In the genomic region with DNA sequence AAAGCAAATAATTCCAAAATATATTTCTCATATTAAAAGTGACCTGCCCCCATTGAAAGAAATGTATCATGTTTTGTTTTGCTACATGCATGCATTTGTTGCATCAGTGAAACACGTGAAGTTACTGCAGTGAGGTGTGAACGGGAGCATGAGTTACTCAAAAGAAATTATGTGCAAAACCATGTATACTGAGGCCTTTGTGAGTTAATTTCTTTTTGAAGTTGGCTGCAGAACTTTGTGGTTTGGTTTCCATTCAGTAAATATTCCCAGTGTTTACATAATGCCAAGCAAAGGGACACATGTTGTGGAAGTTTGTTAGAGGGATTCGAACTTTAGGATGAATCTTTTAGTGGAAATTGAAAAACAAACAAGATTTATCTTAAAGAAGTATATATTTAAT, we compare ENCODE assay signal across 29 cellular contexts.
"Had no signal": no experiment of that assay in that cellular context is flagged by ENCODE, and none has a peak within 500 bp of the region (broad histone marks: within the 10 kb centered on the region; RNA-seq: fewer than 3 reads in every experiment).

No MANE protein-coding gene starts in this region.

- H3K27ac ChIP-seq: brain microvascular endothelial cell, cardiac muscle cell, KMS-11 had no signal

- H3K27me3 ChIP-seq: brain microvascular endothelial cell, cardiac muscle cell, SJSA1 had no signal

- H3K4me1 Mint-ChIP-seq: activated naive CD8-positive, alpha-beta T cell treated with anti-CD3 and anti-CD28 coated beads, Interleukin-2, amount 50 U/mL, for 24 hours; T-helper 17 cell had no signal

- H3K36me3 ChIP-seq: brain microvascular endothelial cell, cardiac muscle cell, SJSA1 had no signal

- ATAC-seq: activated naive CD4-positive, alpha-beta T cell treated with anti-CD3 and anti-CD28 coated beads, Interleukin-2, amount 50 U/mL, for 72 hours; activated naive CD8-positive, alpha-beta T cell treated with anti-CD3 and anti-CD28 coated beads, Interleukin-2, amount 50 U/mL, for 24 hours; activated T-cell treated with anti-CD3 and anti-CD28 coated beads, Interleukin-2, amount 50 U/mL, for 4 hours; Panc1; T-helper 17 cell; WTC11 had no signal

- H3K4me3 Mint-ChIP-seq: activated CD4-positive, alpha-beta memory T cell treated with anti-CD3 and anti-CD28 coated beads for 36 hours; activated naive CD8-positive, alpha-beta T cell treated with anti-CD3 and anti-CD28 coated beads, Interleukin-2, amount 50 U/mL, for 24 hours; activated T-cell treated with anti-CD3 and anti-CD28 coated beads, Interleukin-2, amount 50 U/mL, for 4 hours; T-helper 17 cell; WTC11 had no signal

- H3K9me3 ChIP-seq: SJSA1 had no signal

- H3K4me3 ChIP-seq: cardiac muscle cell had no signal

- DNase-seq: activated CD4-positive, alpha-beta memory T cell treated with anti-CD3 and anti-CD28 coated beads for 36 hours; activated CD4-positive, alpha-beta T cell treated with anti-CD3 and anti-CD28 coated beads for 48 hours; activated CD4-positive, CD25-positive, alpha-beta regulatory T cell treated with anti-CD3 and anti-CD28 coated beads, Interleukin-2, amount 50 U/mL, for 72 hours; activated CD8-positive, alpha-beta memory T cell treated with anti-CD3 and anti-CD28 coated beads for 24 hours; activated effector memory CD4-positive, alpha-beta T cell treated with anti-CD3 and anti-CD28 coated beads, Interleukin-2, amount 50 U/mL, for 16 hours; activated naive CD4-positive, alpha-beta T cell treated with Interleukin-2 at 50 U/mL for 16 hours; activated naive CD8-positive, alpha-beta T cell treated with anti-CD3 and anti-CD28 coated beads, Interleukin-2, amount 50 U/mL, for 24 hours; activated T-cell treated with anti-CD3 and anti-CD28 coated beads, Interleukin-2, amount 50 U/mL, for 4 hours; amniotic stem cell; brain microvascular endothelial cell; MM.1S; NCI-H1105; NCI-H1436; NCI-H1694 treated with DMSO at 0.1 percent for 48 hours; NCI-H2029 treated with DMSO at 0.1 percent for 48 hours; NCI-H345; NCI-H510A; NCI-H526 treated with DMSO at 0.1 percent for 48 hours; NK-92 treated with Interleukin-12 subunit alpha and Interleukin-12 subunit beta, amount 100 ng/mL, for 24 hours; OCI-M1; SHP77; T-helper 17 cell; T-helper 9 cell had no signal

- H3K9ac ChIP-seq: KMS-11 had no signal

- H3K27ac Mint-ChIP-seq: activated CD4-positive, alpha-beta memory T cell treated with anti-CD3 and anti-CD28 coated beads for 36 hours; activated naive CD4-positive, alpha-beta T cell treated with anti-CD3 and anti-CD28 coated beads, Interleukin-2, amount 50 U/mL, for 72 hours; activated naive CD8-positive, alpha-beta T cell treated with anti-CD3 and anti-CD28 coated beads, Interleukin-2, amount 50 U/mL, for 24 hours; T-helper 17 cell; WTC11 had no signal

- H3K27me3 Mint-ChIP-seq: activated CD4-positive, alpha-beta memory T cell treated with anti-CD3 and anti-CD28 coated beads for 36 hours; activated naive CD8-positive, alpha-beta T cell treated with anti-CD3 and anti-CD28 coated beads, Interleukin-2, amount 50 U/mL, for 24 hours; T-helper 17 cell had no signal

- H3K9me3 Mint-ChIP-seq: activated CD4-positive, alpha-beta memory T cell treated with anti-CD3 and anti-CD28 coated beads for 36 hours; activated naive CD8-positive, alpha-beta T cell treated with anti-CD3 and anti-CD28 coated beads, Interleukin-2, amount 50 U/mL, for 24 hours; activated T-cell treated with anti-CD3 and anti-CD28 coated beads, Interleukin-2, amount 50 U/mL, for 4 hours had no signal

- H3K4me2 ChIP-seq: KMS-11 had no signal

- H3K36me3 Mint-ChIP-seq: activated CD4-positive, alpha-beta memory T cell treated with anti-CD3 and anti-CD28 coated beads for 36 hours; activated naive CD4-positive, alpha-beta T cell treated with anti-CD3 and anti-CD28 coated beads, Interleukin-2, amount 50 U/mL, for 72 hours; WTC11 had no signal
